8 cellular contexts compared by ENCODE assay signal in the genomic region with DNA sequence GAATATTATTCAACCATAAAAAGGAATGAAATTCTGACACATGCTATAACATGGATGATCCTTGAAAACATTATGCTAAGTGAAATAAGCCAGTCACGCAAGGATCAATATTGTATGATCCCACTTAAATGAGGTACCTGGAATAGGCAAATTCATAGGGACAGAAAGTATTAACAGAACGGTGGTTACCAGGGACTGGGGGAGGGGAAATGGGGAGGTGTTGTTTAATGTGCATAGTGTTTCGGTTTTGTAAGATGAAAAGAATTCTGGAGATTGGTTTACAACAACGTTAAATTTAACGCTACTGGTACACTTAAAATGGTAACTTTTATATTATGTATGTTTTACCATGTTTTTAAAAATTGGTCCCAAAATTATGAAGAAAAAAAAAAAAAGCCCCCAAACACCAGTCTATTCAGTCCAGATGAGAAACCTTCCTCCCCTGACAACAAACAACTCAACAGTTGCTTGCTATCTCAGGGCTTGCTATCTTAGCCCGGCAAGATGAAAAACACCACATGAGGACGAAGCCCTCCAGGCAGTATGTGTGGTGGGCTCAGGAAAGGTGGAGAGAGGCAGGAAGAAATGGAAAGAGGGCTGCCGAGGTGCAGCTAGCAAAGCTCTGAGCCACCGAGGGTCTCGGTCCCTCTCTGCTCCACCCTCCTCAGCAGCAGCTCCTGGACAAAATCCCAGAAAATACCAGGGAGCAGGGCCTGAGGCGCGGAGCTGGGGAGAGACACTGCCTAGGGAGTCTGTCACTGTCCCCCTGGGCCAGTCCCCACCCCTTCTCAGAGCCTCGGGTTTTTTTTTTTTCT. TPM values are rescaled to one million over a fixed set of nuclear protein-coding genes. Genes with fewer than 3 reads are reported as not detected.
A peak's percentile ranks its signal among the peaks of the same experiment; 100 is the strongest.
DNase-seq lines count a peak whose midpoint lies in the region; ATAC-seq and TF ChIP-seq lines count a peak whose summit lies in the region.

No MANE protein-coding gene starts in this region.

- H3K9me3 ChIP-seq in HEK293 (ENCODE audit: control insufficient read depth, insufficient read depth, low read depth, low read length), result no peaks in the 10 kb centered on the region
- H3K9me3 ChIP-seq in right cardiac atrium (ENCODE audit: control insufficient read depth, low read length), result no peaks in the 10 kb centered on the region
- no peaks in the 10 kb centered on the region for H3K9me3 ChIP-seq in A673 (ENCODE audit: low read depth, low read length, poor library complexity, severe bottlenecking)

- CTCF ChIA-PET in HEK293 (lab: Yijun Ruan, JAX) (interaction anchor here (2.9 kb wide), 1 partner anchor 12 kb away, joined by 11 read pairs; no protein-coding TSS in a partner anchor), A673 (lab: Charles Lee) (interaction anchor here (1.0 kb wide), 1 partner anchor 40 kb away, joined by 3 read pairs; no protein-coding TSS in a partner anchor)
- CTCF ChIA-PET in activated CD8-positive, alpha-beta T cell treated with anti-CD3 and anti-CD28 coated beads for 36 hours (lab: Charles Lee), result interaction anchor here (1.1 to 29.5 kb wide), 5 partner anchors 12 to 118 kb away, joined by 3 to 1285 read pairs (median 6); no protein-coding TSS in a partner anchor

- H3K4me3 ChIP-seq in HEK293 (ENCODE audit: low read depth, low read length), result no peak overlapping the region
- H3K4me3 ChIP-seq in right cardiac atrium (ENCODE audit: low read length), result peak overlapping the region; percentile 21
- H3K4me3 ChIP-seq in skeletal muscle cell (ENCODE audit: low read depth, low read length), result peak overlapping the region; percentile 7
- H3K4me3 ChIP-seq in A673 (ENCODE audit: low read depth, low read length, poor library complexity, severe bottlenecking), result no peak overlapping the region

- ATAC-seq in activated CD8-positive, alpha-beta T cell treated with anti-CD3 and anti-CD28 coated beads for 36 hours, result no peak
- peak; percentile 1 to 24 for ATAC-seq in right cardiac atrium
- ATAC-seq in GM21390 (IDR thresholded peaks at IDR 0.05; ENCODE audit: unreplicated experiment), result no peak
- no peak for ATAC-seq in GM21515 (IDR thresholded peaks at IDR 0.05; ENCODE audit: unreplicated experiment)

- 42% methylated on average over 13 of the region's 13 CpGs for WGBS in right cardiac atrium

- intact Hi-C loops in activated CD8-positive, alpha-beta T cell treated with anti-CD3 and anti-CD28 coated beads for 36 hours (cut with micrococcal nuclease), result no loop called here
- intact Hi-C loops in right cardiac atrium (cut with DNase I), result no loop called here
- intact Hi-C loops in A673 (cut with micrococcal nuclease; ENCODE audit: unreplicated experiment), result no loop called here

- peaks cover 3% of the 10 kb centered on the region; the same call in 1 of the 2 replicates for H3K4me1 ChIP-seq in HEK293 (ENCODE audit: control insufficient read depth, insufficient read depth, low read length)
- peaks cover 19% of the 10 kb centered on the region for H3K4me1 ChIP-seq in right cardiac atrium (ENCODE audit: control insufficient read depth, insufficient read depth, low read length)
- H3K4me1 ChIP-seq in A673 (ENCODE audit: insufficient read depth, low read length, poor library complexity, severe bottlenecking), result peaks cover 11% of the 10 kb centered on the region

- H3K36me3 ChIP-seq in HEK293 (ENCODE audit: control insufficient read depth in 2 of 2, insufficient read depth in 1 of 2, low read length in 2 of 2) (peaks cover 0 to 29% of the 10 kb centered on the region in 2 experiments; a peak in 1 of 3 replicates), A673 (ENCODE audit: insufficient read depth, low read length, poor library complexity, severe bottlenecking) (no peaks in the 10 kb centered on the region)

- peaks cover 81% of the 10 kb centered on the region for H3K4me1 Mint-ChIP-seq in activated CD8-positive, alpha-beta T cell treated with anti-CD3 and anti-CD28 coated beads for 36 hours (ENCODE audit: low read depth)

- H3K27me3 ChIP-seq in right cardiac atrium (ENCODE audit: control insufficient read depth, insufficient read depth), result no peaks in the 10 kb centered on the region
- no peaks in the 10 kb centered on the region for H3K27me3 ChIP-seq in A673 (replicated peaks; ENCODE audit: insufficient read depth, low read depth, low read length, poor library complexity)

- TF ChIP-seq CTCF in HEK293 (tag by site-specific recombination; IDR thresholded peaks at IDR 0.05) (no peak), A673 (conservative IDR thresholded peaks at IDR 0.05; ENCODE audit: low read depth, low read length) (no peak)
- no peak for TF ChIP-seq CTCF in activated CD8-positive, alpha-beta T cell treated with anti-CD3 and anti-CD28 coated beads for 36 hours (IDR thresholded peaks at IDR 0.05)

- no peaks in the 10 kb centered on the region for H3K27me3 Mint-ChIP-seq in activated CD8-positive, alpha-beta T cell treated with anti-CD3 and anti-CD28 coated beads for 36 hours

- peak overlapping the region; percentile 81 for H3K4me3 Mint-ChIP-seq in activated CD8-positive, alpha-beta T cell treated with anti-CD3 and anti-CD28 coated beads for 36 hours

- peaks cover 6% of the 10 kb centered on the region for H3K36me3 Mint-ChIP-seq in activated CD8-positive, alpha-beta T cell treated with anti-CD3 and anti-CD28 coated beads for 36 hours (ENCODE audit: low read depth)

- peak overlapping the region; percentile 98 for H3K27ac Mint-ChIP-seq in activated CD8-positive, alpha-beta T cell treated with anti-CD3 and anti-CD28 coated beads for 36 hours

- H3K27ac ChIP-seq in HEK293 (ENCODE audit: extremely low read depth, low read depth, low read length), result no peak overlapping the region
- peak overlapping the region; percentile 92 for H3K27ac ChIP-seq in right cardiac atrium (ENCODE audit: low read length)
- H3K27ac ChIP-seq in A673 (ENCODE audit: low read depth, low read length, poor library complexity, severe bottlenecking), result no peak overlapping the region

- DNase-seq in activated CD8-positive, alpha-beta T cell treated with anti-CD3 and anti-CD28 coated beads for 36 hours, result peak; percentile 47
- no peak for DNase-seq in right cardiac atrium
- no peak for DNase-seq in skeletal muscle cell (ENCODE audit: low read depth)
- no peak for DNase-seq in A673 (ENCODE audit: low spot score)
- no peak for DNase-seq in stimulated activated naive CD4-positive, alpha-beta T cell treated with Interleukin-2 at 50 U/mL for 16 hours (lab: John Stamatoyannopoulos, UW)

- POLR2A ChIA-PET in HEK293 (lab: Yijun Ruan, JAX), result interaction anchor here (0.8 to 1.5 kb wide), 2 partner anchors 40 to 607 kb away, joined by 3 to 5 read pairs; no protein-coding TSS in a partner anchor
- POLR2A ChIA-PET in activated CD8-positive, alpha-beta T cell treated with anti-CD3 and anti-CD28 coated beads for 36 hours (lab: Charles Lee), result interaction anchor here (0.6 to 14.6 kb wide), 8 partner anchors 14 to 436 kb away, joined by 3 to 158 read pairs (median 4); no protein-coding TSS in a partner anchor
- POLR2A ChIA-PET in A673 (lab: Charles Lee; ENCODE audit: low non-redundant PET), result no interaction called here

- no peaks in the 10 kb centered on the region for H3K9me3 Mint-ChIP-seq in activated CD8-positive, alpha-beta T cell treated with anti-CD3 and anti-CD28 coated beads for 36 hours

- no TSS peak for BruUV-seq in A673 (replicated peaks; lab: Mats Ljungman, UMichigan)

TF ChIP-seq in HEK293, 187 proteins besides CTCF, POLR2A, EP300 and RAD21:
- TF ChIP-seq ZNF146 (tag by site-specific recombination; IDR thresholded peaks at IDR 0.05), result peak; percentile 75
- TF ChIP-seq ZNF404 (tag by site-specific recombination; IDR thresholded peaks at IDR 0.05), result no peak

RNA-seq across cellular contexts. Expression of a gene that starts 8.5 kb away (rescaled TPM):
- 1 to 10 TPM; 1.9 TPM for total RNA-seq in activated CD8-positive, alpha-beta T cell treated with anti-CD3 and anti-CD28 coated beads for 36 hours
- total RNA-seq in right cardiac atrium (1 to 10 TPM in 3 of 4 donors, under 1 TPM in 1; 0.50 to 1.6 (median 1.4) TPM), A673 (2021) (0.45 and 0.83 TPM in 2 replicates)
- polyA plus RNA-seq in right cardiac atrium, result 0.86 TPM

RNA-seq across cellular contexts. Expression of a gene that starts 43.6 kb away (rescaled TPM):
- not detected for total RNA-seq in activated CD8-positive, alpha-beta T cell treated with anti-CD3 and anti-CD28 coated beads for 36 hours
- total RNA-seq in right cardiac atrium (under 1 TPM; 0.35 to 0.71 (median 0.52) TPM), A673 (2021) (0.39 TPM in 1 of 2 replicates, not detected in the other)
- polyA plus RNA-seq in right cardiac atrium, result 0.36 TPM

Comparison
In these comparisons a context has a peak if more than half of its experiments do, and no peak if none do; other contexts are left out.
1. H3K4me3 ChIP-seq: peak in right cardiac atrium (single experiment) and skeletal muscle cell (single experiment); none in HEK293 (single experiment) and A673 (single experiment).
2. ATAC-seq: peak in right cardiac atrium (2 of 2); none in activated CD8-positive, alpha-beta T cell treated with anti-CD3 and anti-CD28 coated beads for 36 hours (single experiment), GM21390 (single experiment) and GM21515 (single experiment).